In the genomic region with DNA sequence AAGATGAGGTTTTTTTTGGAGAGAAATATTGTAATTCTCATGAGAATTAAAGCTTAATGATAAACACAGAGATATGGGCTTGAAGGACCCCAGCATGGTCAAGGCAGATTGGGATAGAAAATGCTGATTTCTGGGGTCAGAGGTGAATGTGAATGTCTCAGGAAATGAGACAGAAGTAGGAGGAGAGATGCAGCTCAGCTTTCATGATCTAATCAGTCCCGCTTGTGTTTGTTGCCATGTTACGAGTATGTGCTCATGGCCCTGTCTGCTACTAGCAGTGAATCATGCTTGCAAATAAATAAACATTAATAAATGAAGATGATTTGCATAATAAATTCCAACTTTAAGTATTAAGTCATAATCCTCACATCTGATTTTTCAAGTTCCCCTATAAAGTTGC, we compare ENCODE assay signal across 11 cellular contexts. TPM values are rescaled to one million over a fixed set of nuclear protein-coding genes. Genes with fewer than 3 reads are reported as not detected.
DNase-seq lines count a peak whose midpoint lies in the region; ATAC-seq and TF ChIP-seq lines count a peak whose summit lies in the region.
"Had no signal": no experiment of that assay in that cellular context is flagged by ENCODE, and none has a peak within 500 bp of the region (broad histone marks: within the 10 kb centered on the region; RNA-seq: fewer than 3 reads in every experiment).

No MANE protein-coding gene starts in this region.

- POLR2A ChIA-PET in CD4-positive, alpha-beta memory T cell (lab: Charles Lee; ENCODE audit: partially characterized antibody) = no interaction called here
- POLR2A ChIA-PET in HEK293T (lab: Yijun Ruan, JAX) = no interaction called here
- POLR2A ChIA-PET in activated CD8-positive, alpha-beta T cell treated with anti-CD3 and anti-CD28 coated beads, Interleukin-2, amount 10 ng/mL, durations not matched to agents 7 days and 5 days (lab: Charles Lee) = no interaction called here

- peak overlapping the region in 4 of 7 donors; percentile 13 to 68 (median 53) for H3K27ac Mint-ChIP-seq in CD4-positive, alpha-beta memory T cell
- H3K27ac Mint-ChIP-seq in activated CD8-positive, alpha-beta T cell treated with anti-CD3 and anti-CD28 coated beads, Interleukin-2, amount 10 ng/mL, durations not matched to agents 7 days and 5 days = no peak overlapping the region
- no peak overlapping the region for H3K27ac Mint-ChIP-seq in Calu3 (ENCODE audit: unreplicated experiment)

- BruUV-seq in Calu3 (replicated peaks; lab: Mats Ljungman, UMichigan) = no TSS peak

- TF ChIP-seq CTCF in Calu3 (IDR thresholded peaks at IDR 0.05; ENCODE audit: unreplicated experiment) = no peak

- ATAC-seq in activated CD8-positive, alpha-beta T cell treated with anti-CD3 and anti-CD28 coated beads, Interleukin-2, amount 10 ng/mL, durations not matched to agents 7 days and 5 days = peak; percentile 51
- no peak for ATAC-seq in HG03097 (IDR thresholded peaks at IDR 0.05; ENCODE audit: low FRiP score, unreplicated experiment)
- no peak for ATAC-seq in HG02798 (IDR thresholded peaks at IDR 0.05; ENCODE audit: poor library complexity, unreplicated experiment)

- CTCF ChIA-PET in CD4-positive, alpha-beta memory T cell (lab: Charles Lee; ENCODE audit: partially characterized antibody) = interaction anchor here (2.5 kb wide), 1 partner anchor 34 kb away, joined by 10 read pairs; no protein-coding TSS in a partner anchor
- CTCF ChIA-PET in HEK293T (lab: Yijun Ruan, JAX) (interaction anchor here (1.0 to 2.9 kb wide), 2 partner anchors 34 to 84 kb away, joined by 3 to 9 read pairs; no protein-coding TSS in a partner anchor), Calu3 (lab: Charles Lee) (no interaction called here)
- CTCF ChIA-PET in activated CD8-positive, alpha-beta T cell treated with anti-CD3 and anti-CD28 coated beads, Interleukin-2, amount 10 ng/mL, durations not matched to agents 7 days and 5 days (lab: Charles Lee) = interaction anchor here (0.9 to 3.0 kb wide), 5 partner anchors 14 to 82 kb away, joined by 3 to 7 read pairs (median 3); no protein-coding TSS in a partner anchor

- H3K27ac ChIP-seq in CD4-positive, alpha-beta memory T cell (ENCODE audit: low read depth, low read length) = no peak overlapping the region

- H3K36me3 ChIP-seq in CD4-positive, alpha-beta memory T cell (ENCODE audit: insufficient read depth, low read length) = no peaks in the 10 kb centered on the region

- H3K9me3 Mint-ChIP-seq in CD4-positive, alpha-beta memory T cell = no peaks in the 10 kb centered on the region
- H3K9me3 Mint-ChIP-seq in activated CD8-positive, alpha-beta T cell treated with anti-CD3 and anti-CD28 coated beads, Interleukin-2, amount 10 ng/mL, durations not matched to agents 7 days and 5 days (ENCODE audit: insufficient read depth) = peaks cover 8% of the 10 kb centered on the region
- H3K9me3 Mint-ChIP-seq in Calu3 (ENCODE audit: low read depth, unreplicated experiment) = no peaks in the 10 kb centered on the region

- H3K9me3 ChIP-seq in CD4-positive, alpha-beta memory T cell (ENCODE audit: control insufficient read depth in 1 of 2, low read length in 2 of 2) = no peaks in the 10 kb centered on the region

- H3K4me1 Mint-ChIP-seq in CD4-positive, alpha-beta memory T cell = peaks cover 4 to 12% (median 7%) of the 10 kb centered on the region in 4 donors
- H3K4me1 Mint-ChIP-seq in activated CD8-positive, alpha-beta T cell treated with anti-CD3 and anti-CD28 coated beads, Interleukin-2, amount 10 ng/mL, durations not matched to agents 7 days and 5 days (ENCODE audit: low read depth) = peaks cover 14% of the 10 kb centered on the region
- no peaks in the 10 kb centered on the region for H3K4me1 Mint-ChIP-seq in Calu3 (ENCODE audit: low read depth, unreplicated experiment)

- peak overlapping the region in 1 of 8 donors; percentile 30 for H3K4me3 Mint-ChIP-seq in CD4-positive, alpha-beta memory T cell
- H3K4me3 Mint-ChIP-seq in activated CD8-positive, alpha-beta T cell treated with anti-CD3 and anti-CD28 coated beads, Interleukin-2, amount 10 ng/mL, durations not matched to agents 7 days and 5 days = no peak overlapping the region
- no peak overlapping the region for H3K4me3 Mint-ChIP-seq in Calu3 (ENCODE audit: low read depth, unreplicated experiment)

- no peaks in the 10 kb centered on the region for H3K27me3 ChIP-seq in CD4-positive, alpha-beta memory T cell (ENCODE audit: insufficient read depth, low read length)

- DNase-seq in CD4-positive, alpha-beta memory T cell = peak in 1 of 5 donors; percentile 59
- DNase-seq in HEK293T (ENCODE audit: extremely low spot score) = peak; percentile 45
- no peak for DNase-seq in activated CD8-positive, alpha-beta T cell treated with anti-CD3 and anti-CD28 coated beads, Interleukin-2, amount 10 ng/mL, durations not matched to agents 7 days and 5 days
- peak; percentile 96 for DNase-seq in iris pigment epithelial cell (ENCODE audit: low read depth)
- no peak for DNase-seq in medulla oblongata (ENCODE audit: extremely low spot score)
- no peak for DNase-seq in Calu3
- DNase-seq: effector CD8-positive, alpha-beta T cell; NCI-H446; posterior cingulate gyrus had no signal

- intact Hi-C loops in CD4-positive, alpha-beta memory T cell (cut with micrococcal nuclease) = no loop called here
- intact Hi-C loops in Calu3 (cut with micrococcal nuclease; ENCODE audit: unreplicated experiment) = no loop called here

- no peaks in the 10 kb centered on the region for H3K27me3 Mint-ChIP-seq in CD4-positive, alpha-beta memory T cell
- no peaks in the 10 kb centered on the region for H3K27me3 Mint-ChIP-seq in activated CD8-positive, alpha-beta T cell treated with anti-CD3 and anti-CD28 coated beads, Interleukin-2, amount 10 ng/mL, durations not matched to agents 7 days and 5 days (ENCODE audit: low read depth)
- H3K27me3 Mint-ChIP-seq in Calu3 (ENCODE audit: unreplicated experiment) = no peaks in the 10 kb centered on the region

- no peaks in the 10 kb centered on the region for H3K36me3 Mint-ChIP-seq in CD4-positive, alpha-beta memory T cell
- H3K36me3 Mint-ChIP-seq in activated CD8-positive, alpha-beta T cell treated with anti-CD3 and anti-CD28 coated beads, Interleukin-2, amount 10 ng/mL, durations not matched to agents 7 days and 5 days (ENCODE audit: low read depth) = peaks cover 8% of the 10 kb centered on the region
- no peaks in the 10 kb centered on the region for H3K36me3 Mint-ChIP-seq in Calu3 (ENCODE audit: insufficient read depth, unreplicated experiment)

- H3K4me3 ChIP-seq in CD4-positive, alpha-beta memory T cell (ENCODE audit: low read length in 2 of 2) = no peak overlapping the region

- peaks cover 8% of the 10 kb centered on the region for H3K4me1 ChIP-seq in CD4-positive, alpha-beta memory T cell (ENCODE audit: insufficient read depth, low read length)

TF ChIP-seq in HEK293T, 16 proteins besides CTCF, POLR2A, EP300 and RAD21:
- TF ChIP-seq FOXA1 (IDR thresholded peaks at IDR 0.05) = no peak
- TF ChIP-seq, protein P1, sequence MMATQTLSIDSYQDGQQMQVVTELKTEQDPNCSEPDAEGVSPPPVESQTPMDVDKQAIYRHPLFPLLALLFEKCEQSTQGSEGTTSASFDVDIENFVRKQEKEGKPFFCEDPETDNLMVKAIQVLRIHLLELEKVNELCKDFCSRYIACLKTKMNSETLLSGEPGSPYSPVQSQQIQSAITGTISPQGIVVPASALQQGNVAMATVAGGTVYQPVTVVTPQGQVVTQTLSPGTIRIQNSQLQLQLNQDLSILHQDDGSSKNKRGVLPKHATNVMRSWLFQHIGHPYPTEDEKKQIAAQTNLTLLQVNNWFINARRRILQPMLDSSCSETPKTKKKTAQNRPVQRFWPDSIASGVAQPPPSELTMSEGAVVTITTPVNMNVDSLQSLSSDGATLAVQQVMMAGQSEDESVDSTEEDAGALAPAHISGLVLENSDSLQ (IDR thresholded peaks at IDR 0.05) = peak; percentile 52

RNA-seq across cellular contexts. Expression of a gene that starts 23.0 kb away (rescaled TPM):
- total RNA-seq in CD4-positive, alpha-beta memory T cell = 1 to 10 TPM; 2.7 to 3.7 TPM
- 1 to 10 TPM; 4.6 to 5.2 TPM for polyA plus RNA-seq in CD4-positive, alpha-beta memory T cell
- total RNA-seq in activated CD8-positive, alpha-beta T cell treated with anti-CD3 and anti-CD28 coated beads, Interleukin-2, amount 10 ng/mL, durations not matched to agents 7 days and 5 days = 10 to 100 TPM; 13.4 to 15.3 TPM
- total RNA-seq in Calu3 (2022) = 25.9 and 26.7 TPM in 2 replicates

RNA-seq across cellular contexts. Expression of a gene that starts 51.9 kb away (rescaled TPM):
- 10 to 100 TPM; 94.1 to 96.3 TPM for total RNA-seq in CD4-positive, alpha-beta memory T cell
- polyA plus RNA-seq in CD4-positive, alpha-beta memory T cell = 10 to 100 TPM in 1 of 2 donors, 1 to 10 TPM in 1; 9.5 to 15.9 TPM
- total RNA-seq in activated CD8-positive, alpha-beta T cell treated with anti-CD3 and anti-CD28 coated beads, Interleukin-2, amount 10 ng/mL, durations not matched to agents 7 days and 5 days = 10 to 100 TPM; 50.6 to 52.0 TPM
- 18.9 and 19.2 TPM in 2 replicates for total RNA-seq in Calu3 (2022)

Comparison
In these comparisons a context has a peak if more than half of its experiments do, and no peak if none do; other contexts are left out.
1. DNase-seq: peak in HEK293T (single experiment) and iris pigment epithelial cell (single experiment); none in activated CD8-positive, alpha-beta T cell treated with anti-CD3 and anti-CD28 coated beads, Interleukin-2, amount 10 ng/mL, durations not matched to agents 7 days and 5 days (single experiment), medulla oblongata (single experiment) and Calu3 (single experiment).
2. H3K27ac Mint-ChIP-seq: peak in CD4-positive, alpha-beta memory T cell (4 of 7); none in activated CD8-positive, alpha-beta T cell treated with anti-CD3 and anti-CD28 coated beads, Interleukin-2, amount 10 ng/mL, durations not matched to agents 7 days and 5 days (single experiment) and Calu3 (single experiment).